ENCODE assay signal across 15 cellular contexts in the genomic region with DNA sequence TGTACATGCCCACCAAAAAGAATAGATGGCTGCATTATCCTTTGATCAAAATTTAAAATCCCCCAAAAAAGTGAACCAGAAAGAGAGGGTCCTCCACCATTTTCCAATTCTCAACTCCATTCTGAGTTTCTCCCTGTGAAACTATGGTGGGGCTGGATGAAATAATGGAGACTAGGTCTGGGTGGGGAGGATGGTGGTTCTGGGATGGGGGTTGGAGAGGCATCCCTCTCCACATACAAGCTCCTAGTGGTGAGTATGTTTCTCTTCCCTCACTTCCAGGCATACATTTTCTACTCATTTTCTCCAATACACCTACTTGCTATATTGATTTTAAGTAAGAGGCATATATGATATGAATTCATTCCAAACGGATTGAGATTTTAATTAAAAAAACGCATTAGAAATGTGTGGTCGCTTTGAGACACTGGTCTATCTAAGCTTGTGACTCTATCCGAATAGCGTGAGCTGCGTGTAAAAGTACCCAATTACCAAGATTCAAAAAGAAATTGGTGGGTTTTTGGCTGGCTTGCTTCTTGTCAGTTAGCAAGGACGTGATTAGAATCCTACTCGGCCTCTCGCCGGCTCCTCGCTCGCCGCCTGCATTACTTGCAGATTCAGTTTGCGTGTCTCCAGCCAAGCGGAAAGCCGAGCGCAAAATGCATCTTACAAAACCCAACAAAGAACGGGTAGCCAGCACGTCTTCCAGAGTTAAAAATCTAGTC. TPM values are rescaled to one million over a fixed set of nuclear protein-coding genes. Genes with fewer than 3 reads are reported as not detected.
DNase-seq lines count a peak whose midpoint lies in the region; ATAC-seq, FAIRE-seq and TF ChIP-seq lines count a peak whose summit lies in the region.
"Had no signal": no experiment of that assay in that cellular context is flagged by ENCODE, and none has a peak within 500 bp of the region (broad histone marks: within the 10 kb centered on the region; RNA-seq: fewer than 3 reads in every experiment).

No MANE protein-coding gene starts in this region.

- H3K4me3 ChIP-seq in H1 (ENCODE audit: extremely low read depth in 1 of 4, insufficient read depth in 2 of 4, low read depth in 3 of 4, low read length in 4 of 4): peak overlapping the region in 1 of 4 experiments; percentile 33; a peak in 2 of 8 replicates
- no peak overlapping the region for H3K4me3 ChIP-seq in CD8-positive, alpha-beta memory T cell (ENCODE audit: low read length)
- H3K4me3 ChIP-seq: adrenal gland had no signal

- H4K20me1 ChIP-seq in H1 (replicated peaks in 1 of 2; ENCODE audit: control insufficient read depth in 1 of 2, insufficient read depth in 2 of 2, low read length in 2 of 2): peaks cover 12 to 42% of the 10 kb centered on the region in 2 experiments

- H3K23ac ChIP-seq in H1 (ENCODE audit: insufficient read length): no peak overlapping the region

- POLR2A ChIA-PET in H1 (lab: Charles Lee; ENCODE audit: partially characterized antibody): interaction anchor here (1.3 kb wide), 1 partner anchor 11 kb away, joined by 3 read pairs; no protein-coding TSS in a partner anchor
- POLR2A ChIA-PET in CD8-positive, alpha-beta memory T cell (lab: Charles Lee): no interaction called here

- TF ChIP-seq CTCF in H1 (IDR thresholded peaks at IDR 0.05; ENCODE audit: control extremely low read depth in 1 of 3, insufficient read depth in 1 of 3, low read depth in 1 of 3, low read length in 3 of 3): no peak

- CTCF ChIA-PET in H1 (lab: Charles Lee; ENCODE audit: partially characterized antibody): interaction anchor here (1.4 to 4.3 kb wide), 4 partner anchors 11 to 532 kb away, joined by 3 to 24 read pairs (median 8); no protein-coding TSS in a partner anchor
- CTCF ChIA-PET in CD8-positive, alpha-beta memory T cell (lab: Charles Lee): interaction anchor here (0.9 kb wide), 1 partner anchor 12 kb away, joined by 3 read pairs; no protein-coding TSS in a partner anchor

- peaks cover 64 to 87% of the 10 kb centered on the region in 2 donors for H3K27me3 Mint-ChIP-seq in CD8-positive, alpha-beta memory T cell

- H3K14ac ChIP-seq in H1 (ENCODE audit: insufficient read length): no peak overlapping the region

- peaks cover 15 to 57% (median 52%) of the 10 kb centered on the region in 3 donors for H3K4me1 Mint-ChIP-seq in CD8-positive, alpha-beta memory T cell

- no peak for TF ChIP-seq EP300 in H1 (IDR thresholded peaks at IDR 0.05; ENCODE audit: borderline replicate concordance in 1 of 2, low read depth in 2 of 2, low read length in 2 of 2)

- peaks cover 81 to 98% (median 95%) of the 10 kb centered on the region in 4 experiments for H3K27me3 ChIP-seq in H1 (replicated peaks in 1 of 4; ENCODE audit: control insufficient read depth in 3 of 4, extremely low read depth in 1 of 4, insufficient read depth in 3 of 4, low read length in 3 of 4)
- H3K27me3 ChIP-seq in CD8-positive, alpha-beta memory T cell (ENCODE audit: insufficient read depth, low read length, poor library complexity, severe bottlenecking): peaks cover 52% of the 10 kb centered on the region

- peaks cover 6 to 14% (median 10%) of the 10 kb centered on the region in 5 donors for H3K9me3 Mint-ChIP-seq in CD8-positive, alpha-beta memory T cell

- no peak overlapping the region for H4K91ac ChIP-seq in H1 (replicated peaks; ENCODE audit: insufficient read length, low read length)

- TF ChIP-seq RAD21 in H1 (IDR thresholded peaks at IDR 0.05 in 1 of 2, conservative IDR thresholded peaks at IDR 0.05 in 1 of 2; ENCODE audit: low read depth in 2 of 2, low read length in 2 of 2): no peak

- ATAC-seq in GM18867 (IDR thresholded peaks at IDR 0.05; ENCODE audit: unreplicated experiment): no peak
- ATAC-seq: effector memory CD8-positive, alpha-beta T cell; Panc1 had no signal

- H3K18ac ChIP-seq in H1 (ENCODE audit: extremely low read depth, low read length): no peak overlapping the region

- peak; percentile 73 for DNase-seq in NCI-H1436 (lab: John Stamatoyannopoulos, UW)
- DNase-seq in NCI-H1436 treated with DMSO at 0.1 percent for 48 hours (lab: John Stamatoyannopoulos, UW): no peak
- peak; percentile 47 for DNase-seq in NCI-H2196 treated with DMSO at 0.1 percent for 48 hours (lab: John Stamatoyannopoulos, UW; ENCODE audit: unreplicated experiment)
- no peak for DNase-seq in H1 (ENCODE audit: low read depth in 1 of 2, low spot score in 2 of 2)
- DNase-seq in retina: peak; percentile 91
- DNase-seq in activated CD8-positive, alpha-beta memory T cell treated with anti-CD3 and anti-CD28 coated beads, Interleukin-2, amount 50 U/mL, for 4 hours: no peak
- DNase-seq in CD8-positive, alpha-beta memory T cell: no peak
- DNase-seq: adrenal gland; effector memory CD8-positive, alpha-beta T cell; mammary epithelial cell had no signal

- no peak overlapping the region for H2BK120ac ChIP-seq in H1 (replicated peaks; ENCODE audit: low read depth, low read length)

- H2BK12ac ChIP-seq in H1 (ENCODE audit: low read depth, low read length): no peak overlapping the region

- H3K4me3 Mint-ChIP-seq in CD8-positive, alpha-beta memory T cell: no peak overlapping the region
- H3K4me3 Mint-ChIP-seq: effector memory CD8-positive, alpha-beta T cell had no signal

- peaks cover 8 to 12% of the 10 kb centered on the region in 2 experiments; a peak in 3 of 4 replicates for H3K9me3 ChIP-seq in H1 (ENCODE audit: insufficient read depth in 2 of 2, low read depth in 1 of 2, low read length in 1 of 2)
- H3K9me3 ChIP-seq in CD8-positive, alpha-beta memory T cell (ENCODE audit: low read length): no peaks in the 10 kb centered on the region
- H3K9me3 ChIP-seq: adrenal gland had no signal

- H2BK5ac ChIP-seq in H1 (ENCODE audit: low read depth, low read length): no peak overlapping the region

- no peak overlapping the region for H4K5ac ChIP-seq in H1 (ENCODE audit: insufficient read length, low read depth, low read length)

- peak overlapping the region; percentile 25 to 33; a peak in 2 of 4 replicates for H3K4me2 ChIP-seq in H1 (ENCODE audit: insufficient read depth in 1 of 2, low read depth in 2 of 2, low read length in 2 of 2)

- H3K4ac ChIP-seq in H1 (replicated peaks; ENCODE audit: insufficient read length, low read depth, low read length): no peak overlapping the region

- H2BK20ac ChIP-seq in H1 (ENCODE audit: low read length): no peak overlapping the region

- no peak overlapping the region for H2AFZ ChIP-seq in H1 (ENCODE audit: low read length)

- H3K79me2 ChIP-seq in H1 (ENCODE audit: control insufficient read depth in 1 of 2, insufficient read depth in 2 of 2, low read length in 2 of 2): no peaks in the 10 kb centered on the region

- peaks cover 3 to 23% (median 9%) of the 10 kb centered on the region in 4 experiments; a peak in 6 of 7 replicates for H3K4me1 ChIP-seq in H1 (replicated peaks in 1 of 4; ENCODE audit: control insufficient read depth in 3 of 4, insufficient read depth in 4 of 4, low read length in 3 of 4)
- H3K4me1 ChIP-seq in CD8-positive, alpha-beta memory T cell (ENCODE audit: insufficient read depth, low read length): peaks cover 3% of the 10 kb centered on the region

- no peak overlapping the region for H3K9ac ChIP-seq in H1 (replicated peaks in 1 of 4; ENCODE audit: extremely low read depth in 1 of 4, low read depth in 3 of 4, low read length in 3 of 4)

- H3K27ac ChIP-seq in H1 (ENCODE audit: low read depth, low read length): no peak overlapping the region
- H3K27ac ChIP-seq in CD8-positive, alpha-beta memory T cell (ENCODE audit: low read depth, low read length): no peak overlapping the region
- H3K27ac ChIP-seq: 22Rv1, adrenal gland had no signal

- H2AK5ac ChIP-seq in H1 (ENCODE audit: low read depth, low read length): no peak overlapping the region

- H3K36me3 ChIP-seq in H1 (ENCODE audit: control insufficient read depth in 2 of 4, insufficient read depth in 4 of 4, low read length in 3 of 4): peaks cover 0 to 7% (median 0%) of the 10 kb centered on the region in 4 experiments; a peak in 1 of 8 replicates
- H3K36me3 ChIP-seq in CD8-positive, alpha-beta memory T cell (ENCODE audit: insufficient read depth, low read length): no peaks in the 10 kb centered on the region
- H3K36me3 ChIP-seq: adrenal gland had no signal

- no peak for FAIRE-seq in H1 (lab: Jason Lieb, UNC)

- no peak for TF ChIP-seq POLR2A in H1 (IDR thresholded peaks at IDR 0.05; ENCODE audit: control extremely low read depth in 1 of 2, low read depth in 2 of 2, low read length in 2 of 2)

- H4K8ac ChIP-seq in H1 (ENCODE audit: extremely low read depth, insufficient read depth, low read length): no peak overlapping the region

- H3K36me3 Mint-ChIP-seq in CD8-positive, alpha-beta memory T cell: peaks cover 0 to 7% (median 2%) of the 10 kb centered on the region in 3 donors

- peaks cover 32% of the 10 kb centered on the region for H3K23me2 ChIP-seq in H1 (ENCODE audit: low read depth, low read length)

- no peak overlapping the region for H3K56ac ChIP-seq in H1 (replicated peaks; ENCODE audit: insufficient read length, low read depth, low read length)

- H3K27ac Mint-ChIP-seq in CD8-positive, alpha-beta memory T cell: no peak overlapping the region

- H2BK15ac ChIP-seq in H1 (ENCODE audit: low read length): no peak overlapping the region

- 5% methylated on average over 19 of the region's 19 CpGs; no CpG with 5 or more reads in 1 of the 2 experiments for WGBS in H1 (ENCODE audit: extremely low coverage in 1 of 2, insufficient coverage in 1 of 2, insufficient read length in 1 of 2, insufficient replicate concordance in 2 of 2, low coverage in 1 of 2, low lambda C conversion rate in 2 of 2, missing lambda C conversion rate in 1 of 2), 2 experiments

- H3K79me1 ChIP-seq in H1 (ENCODE audit: low read depth, low read length): no peaks in the 10 kb centered on the region

RNA-seq across cellular contexts. Expression of a gene that starts 3.5 kb away (rescaled TPM):
- total RNA-seq in H1 (2021; fragmentation: NEBNext Ultra II Directional; extraction: Animal tissue kit (Norgen Biotek cat#: 25700)): not detected in 2 replicates
- polyA plus RNA-seq in H1 (2011; rRNA removed): 0.12 and 0.17 TPM in 2 replicates
- 0.09 TPM for polyA plus RNA-seq in H1 (2011; cell fraction: cytosol; rRNA removed)
- 0.31 TPM for polyA plus RNA-seq in H1 (2011; cell fraction: nucleus; rRNA removed)
- 0.08 TPM in 1 of 4 replicates, not detected in the others for polyA plus RNA-seq in H1 (2012, experiment 1 of 2)
- not detected for polyA plus RNA-seq in H1 (2012, experiment 2 of 2)
- polyA plus RNA-seq in H1 (2013, experiment 1 of 2): 0.10 TPM
- 0.06 TPM for polyA plus RNA-seq in H1 (2013, experiment 2 of 2)
- polyA minus RNA-seq in H1 (2011; rRNA and poly(A)+ RNA removed): not detected in 2 replicates
- polyA minus RNA-seq in H1 (2011; cell fraction: cytosol; rRNA and poly(A)+ RNA removed): not detected
- 0.20 TPM for polyA minus RNA-seq in H1 (2011; cell fraction: nucleus; rRNA and poly(A)+ RNA removed)
- not detected for total RNA-seq in CD8-positive, alpha-beta memory T cell
- polyA plus RNA-seq in CD8-positive, alpha-beta memory T cell: not detected
- total RNA-seq: activated CD8-positive, alpha-beta memory T cell treated with anti-CD3 and anti-CD28 coated beads for 36 hours; mammary epithelial cell; renal cortical epithelial cell had no signal
- polyA plus RNA-seq: mammary epithelial cell had no signal

RNA-seq across cellular contexts. Expression of a gene that starts 43.9 kb away (rescaled TPM):
- 8.9 and 9.0 TPM in 2 replicates for total RNA-seq in H1 (2021; fragmentation: NEBNext Ultra II Directional; extraction: Animal tissue kit (Norgen Biotek cat#: 25700))
- polyA plus RNA-seq in H1 (2011; rRNA removed): 3.9 and 4.9 TPM in 2 replicates
- polyA plus RNA-seq in H1 (2011; cell fraction: cytosol; rRNA removed): 4.5 TPM
- polyA plus RNA-seq in H1 (2011; cell fraction: nucleus; rRNA removed): 9.6 TPM
- polyA plus RNA-seq in H1 (2012, experiment 1 of 2): 4.7 to 5.9 TPM (median 5.4 TPM) in 4 replicates
- 0.54 TPM for polyA plus RNA-seq in H1 (2012, experiment 2 of 2)
- polyA plus RNA-seq in H1 (2013, experiment 1 of 2): 4.7 TPM
- polyA plus RNA-seq in H1 (2013, experiment 2 of 2): 3.1 TPM
- polyA minus RNA-seq in H1 (2011; rRNA and poly(A)+ RNA removed): 4.6 and 6.9 TPM in 2 replicates
- polyA minus RNA-seq in H1 (2011; cell fraction: cytosol; rRNA and poly(A)+ RNA removed): 2.0 TPM
- polyA minus RNA-seq in H1 (2011; cell fraction: nucleus; rRNA and poly(A)+ RNA removed): 7.3 TPM
- 1 to 10 TPM in 1 of 2 experiments, not detected in 1; 1.5 TPM for total RNA-seq in CD8-positive, alpha-beta memory T cell
- not detected for polyA plus RNA-seq in CD8-positive, alpha-beta memory T cell
- total RNA-seq: activated CD8-positive, alpha-beta memory T cell treated with anti-CD3 and anti-CD28 coated beads for 36 hours; renal cortical epithelial cell had no signal
- polyA plus RNA-seq: mammary epithelial cell had no signal

Comparison
In these comparisons a context has a peak if more than half of its experiments do, and no peak if none do; other contexts are left out.
1. DNase-seq: peak in NCI-H1436 (single experiment), NCI-H2196 treated with DMSO at 0.1 percent for 48 hours (single experiment) and retina (single experiment); none in NCI-H1436 treated with DMSO at 0.1 percent for 48 hours (single experiment), H1 (0 of 2), activated CD8-positive, alpha-beta memory T cell treated with anti-CD3 and anti-CD28 coated beads, Interleukin-2, amount 50 U/mL, for 4 hours (single experiment) and CD8-positive, alpha-beta memory T cell (0 of 5).